In genomic region chr3:151227438-151228290, GRCh38 we compare ENCODE assay signal across 7 cellular contexts. TPM values are rescaled to one million over a fixed set of nuclear protein-coding genes. Genes with fewer than 3 reads are reported as not detected.
DNase-seq lines count a peak whose midpoint lies in the region; ATAC-seq and TF ChIP-seq lines count a peak whose summit lies in the region.

No MANE protein-coding gene starts in this region.

- TF ChIP-seq CTCF in GM12874 (IDR thresholded peaks at IDR 0.05; ENCODE audit: insufficient read depth, low read depth, low read length) = peak; percentile 82
- TF ChIP-seq CTCF in ascending aorta (IDR thresholded peaks at IDR 0.05) = peak; percentile 83 to 88 (median 86)
- peak; percentile 76 to 90 (median 86) for TF ChIP-seq CTCF in gastrocnemius medialis (IDR thresholded peaks at IDR 0.05 in 4 of 5, conservative IDR thresholded peaks at IDR 0.05 in 1 of 5)

- no peaks in the 10 kb centered on the region for H3K36me3 ChIP-seq in HAP-1 (replicated peaks)
- no peaks in the 10 kb centered on the region for H3K36me3 ChIP-seq in ascending aorta
- H3K36me3 ChIP-seq in gastrocnemius medialis = no peaks in the 10 kb centered on the region

- H3K27ac ChIP-seq in ascending aorta (no peak overlapping the region), gastrocnemius medialis (peak overlapping the region; percentile 64 to 78 (median 70))

- peak; percentile 53 to 74 for ATAC-seq in gastrocnemius medialis

- peak; percentile 56 to 81 for DNase-seq in HAP-1 (ENCODE audit: low spot score in 2 of 2)
- peak; percentile 87 for DNase-seq in M059J (ENCODE audit: low read depth)
- peak; percentile 36 for DNase-seq in T-helper 22 cell (ENCODE audit: low read depth)
- DNase-seq in ascending aorta (ENCODE audit: low spot score in 2 of 2) = peak; percentile 14 to 80
- DNase-seq in hepatic stellate cell (ENCODE audit: low spot score) = peak; percentile 65
- peak; percentile 27 to 50 for DNase-seq in gastrocnemius medialis

- H3K4me1 ChIP-seq in HAP-1 = no peaks in the 10 kb centered on the region; the same call in 1 of the 2 replicates
- H3K4me1 ChIP-seq in ascending aorta = peaks cover 6 to 8% of the 10 kb centered on the region in 2 donors
- peaks cover 10 to 20% of the 10 kb centered on the region in 2 donors for H3K4me1 ChIP-seq in gastrocnemius medialis

- intact Hi-C loops in ascending aorta (cut with DNase I) = loop anchor here (1.0 to 5.0 kb wide), 4 partner anchors 56 to 690 kb away; no protein-coding TSS in a partner anchor
- intact Hi-C loops in gastrocnemius medialis (cut with DNase I; ENCODE audit: low total_unique reads) = loop anchor here (1.0 to 10.0 kb wide), 3 partner anchors 59 to 607 kb away; no protein-coding TSS in a partner anchor

- in situ Hi-C loops in HAP-1 (cut with MboI; ENCODE audit: low sequenced_read_pairs) (loop anchor here (5.0 kb wide), 1 partner anchor 50 kb away; the partner anchor contains the start of gene P2RY14), gastrocnemius medialis (cut with MboI; ENCODE audit: low sequenced_read_pairs in 4 of 4) (loop anchor here in 2 of 4 donors (5.0 to 10.0 kb wide), 4 partner anchors 50 to 60 kb away; partner anchors contain the start of gene P2RY14 (in 1 of the 2))

- no peaks in the 10 kb centered on the region for H3K9me3 ChIP-seq in HAP-1
- no peaks in the 10 kb centered on the region for H3K9me3 ChIP-seq in ascending aorta
- H3K9me3 ChIP-seq in gastrocnemius medialis = no peaks in the 10 kb centered on the region

- TF ChIP-seq POLR2A in gastrocnemius medialis (IDR thresholded peaks at IDR 0.05) = no peak

- no peak overlapping the region for H3K4me3 ChIP-seq in HAP-1
- H3K4me3 ChIP-seq in ascending aorta = no peak overlapping the region
- no peak overlapping the region for H3K4me3 ChIP-seq in gastrocnemius medialis

- H3K27me3 ChIP-seq in HAP-1 (ENCODE audit: low read depth) = no peaks in the 10 kb centered on the region
- H3K27me3 ChIP-seq in ascending aorta = no peaks in the 10 kb centered on the region
- H3K27me3 ChIP-seq in gastrocnemius medialis = no peaks in the 10 kb centered on the region

RNA-seq across cellular contexts. Expression of gene GPR171, which starts 24.6 kb away (rescaled TPM):
- not detected in 2 replicates for total RNA-seq in M059J (2014; rRNA removed; shearing (Covaris generic))
- total RNA-seq in ascending aorta = 3.2 TPM
- under 1 TPM in 1 of 4 donors, not detected in 3; 0.56 TPM for total RNA-seq in gastrocnemius medialis

RNA-seq across cellular contexts. Expression of gene P2RY14, which starts 50.7 kb away (rescaled TPM):
- not detected in 2 replicates for total RNA-seq in M059J (2014; rRNA removed; shearing (Covaris generic))
- total RNA-seq in ascending aorta = 2.7 TPM
- 1 to 10 TPM; 3.3 to 5.2 (median 3.8) TPM for total RNA-seq in gastrocnemius medialis

Comparison
In these comparisons a context has a peak if more than half of its experiments do, and no peak if none do; other contexts are left out.
1. DNase-seq: peak in every context shown above with its lines; median percentile 87 in M059J; 68 in HAP-1; 65 in hepatic stellate cell; 47 in ascending aorta; 38 in gastrocnemius medialis; 36 in T-helper 22 cell.
2. H3K27ac ChIP-seq: peak in gastrocnemius medialis (4 of 4); none in ascending aorta (0 of 2).
3. Peak in every context shown above with its lines, with median percentiles within 50 percentile points of each other: CTCF ChIP-seq.